Comparison of ENCODE assay signal across 1 cellular context in the genomic region with DNA sequence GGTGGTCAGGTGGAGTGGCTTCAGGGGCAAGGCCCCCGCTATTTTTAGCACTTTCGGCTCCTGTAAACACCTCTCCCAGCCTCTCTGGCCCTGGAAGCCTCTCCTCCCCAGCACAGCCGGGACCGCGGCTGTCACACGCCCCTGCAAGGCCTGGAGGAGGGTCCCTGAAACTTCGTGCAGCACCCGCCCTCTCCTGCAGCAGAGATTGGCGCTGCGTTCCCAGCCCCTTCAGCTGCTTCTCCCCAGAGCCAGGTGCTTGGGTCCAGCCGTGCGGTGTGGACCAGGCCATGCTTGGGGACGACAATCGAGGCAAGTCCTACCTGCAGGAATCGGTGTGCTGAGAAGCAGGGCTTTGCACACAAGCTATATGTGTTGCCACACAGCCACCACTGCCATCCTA.
TF ChIP-seq lines count a peak whose summit lies in the region.

No MANE protein-coding gene starts in this region.

TF ChIP-seq in H1, 55 proteins besides CTCF, POLR2A, EP300 and RAD21 (continued from another document):
- TF ChIP-seq EZH2 (IDR thresholded peaks at IDR 0.05; ENCODE audit: low read depth, low read length, severe bottlenecking) (no peak), ZNF274 (IDR thresholded peaks at IDR 0.05; ENCODE audit: borderline replicate concordance, extremely low read depth, low read length) (no peak), JUN (IDR thresholded peaks at IDR 0.05; ENCODE audit: low read depth, low read length) (no peak), CBX5 (IDR thresholded peaks at IDR 0.05; ENCODE audit: low read depth, low read length) (no peak), BACH1 (IDR thresholded peaks at IDR 0.05; ENCODE audit: low read length) (no peak)
